8 cellular contexts compared by ENCODE assay signal in genomic region chr7:149196705-149197171, GRCh38. TPM values are rescaled to one million over a fixed set of nuclear protein-coding genes. Genes with fewer than 3 reads are reported as not detected.
A peak's percentile ranks its signal among the peaks of the same experiment; 100 is the strongest.
DNase-seq lines count a peak whose midpoint lies in the region; ATAC-seq and TF ChIP-seq lines count a peak whose summit lies in the region.

No MANE protein-coding gene starts in this region.

- H3K9me1 ChIP-seq in IMR-90 (ENCODE audit: insufficient read depth, low read length): 0 out of 2 replicates have a peak, but pooled peaks cover 6% of the 10 kb centered on the region

- CTCF ChIA-PET in IMR-90 (lab: Yijun Ruan, JAX): no interaction called here

- H2AK5ac ChIP-seq in IMR-90 (ENCODE audit: low read depth, low read length): peak overlapping the region; percentile 20

- H3K27ac ChIP-seq in IMR-90 (ENCODE audit: insufficient read depth, low read length) (peak overlapping the region; percentile 63), adrenal gland (peak overlapping the region in 3 of 5 donors; percentile 84 to 99 (median 89)), left lung (peak overlapping the region in 1 of 2 donors; percentile 92), thyroid gland (peak overlapping the region in 2 of 3 donors; percentile 60 to 70)

- in situ Hi-C loops in IMR-90 (cut with MboI; ENCODE audit: low sequenced_read_pairs): no loop called here

- H3K36me3 ChIP-seq in IMR-90 (ENCODE audit: control insufficient read depth, insufficient read depth, low read length) (peaks cover 27% of the 10 kb centered on the region), adrenal gland (replicated peaks in 1 of 2) (peaks cover 0 to 35% of the 10 kb centered on the region in 2 donors), left lung (peaks cover 0 to 39% of the 10 kb centered on the region in 2 donors), thyroid gland (peaks cover 20 to 32% of the 10 kb centered on the region in 2 donors)

- TF ChIP-seq CTCF in IMR-90 (conservative IDR thresholded peaks at IDR 0.05; ENCODE audit: low read depth, low read length): no peak
- TF ChIP-seq CTCF in adrenal gland (IDR thresholded peaks at IDR 0.05): no peak
- TF ChIP-seq CTCF in left lung (IDR thresholded peaks at IDR 0.05): no peak
- TF ChIP-seq CTCF in thyroid gland (IDR thresholded peaks at IDR 0.05): no peak

- peak; percentile 27; the same call in 1 of the 2 replicates for TF ChIP-seq POLR2A in IMR-90 (IDR thresholded peaks at IDR 0.05; ENCODE audit: low read depth, low read length)
- TF ChIP-seq POLR2A in adrenal gland (IDR thresholded peaks at IDR 0.05): peak in 1 of 2 donors; percentile 22
- TF ChIP-seq POLR2A in thyroid gland (IDR thresholded peaks at IDR 0.05): no peak

- peak overlapping the region; percentile 87; the same call in 1 of the 2 replicates for H3K23ac ChIP-seq in IMR-90 (ENCODE audit: low read depth, low read length)

- H3K27me3 ChIP-seq in IMR-90 (ENCODE audit: control insufficient read depth, insufficient read depth, low read length) (no peaks in the 10 kb centered on the region), adrenal gland (no peaks in the 10 kb centered on the region), left lung (no peaks in the 10 kb centered on the region), thyroid gland (no peaks in the 10 kb centered on the region)

- H3K14ac ChIP-seq in IMR-90 (replicated peaks; ENCODE audit: low read depth, low read length): peak overlapping the region; percentile 64

- H3K18ac ChIP-seq in IMR-90 (ENCODE audit: low read depth, low read length): no peak overlapping the region

- H3K4me1 ChIP-seq in IMR-90 (ENCODE audit: control insufficient read depth, insufficient read depth, low read length) (peaks cover 6% of the 10 kb centered on the region), adrenal gland (replicated peaks in 1 of 2) (peaks cover 9 to 22% of the 10 kb centered on the region in 2 donors), left lung (peaks cover 10 to 25% of the 10 kb centered on the region in 2 donors), thyroid gland (peaks cover 17 to 19% of the 10 kb centered on the region in 2 donors)

- peak overlapping the region; percentile 75 for H3K4me3 ChIP-seq in IMR-90 (ENCODE audit: insufficient read depth, low read depth, low read length)
- H3K4me3 ChIP-seq in adrenal gland: peak overlapping the region in 3 of 4 donors; percentile 35 to 98 (median 54)
- peak overlapping the region; percentile 76 to 86 for H3K4me3 ChIP-seq in left lung
- peak overlapping the region; percentile 14 to 54 (median 52) for H3K4me3 ChIP-seq in thyroid gland (replicated peaks in 1 of 3)

- H2BK15ac ChIP-seq in IMR-90 (ENCODE audit: low read depth, low read length): no peak overlapping the region

- peaks cover 17% of the 10 kb centered on the region for H4K20me1 ChIP-seq in IMR-90 (ENCODE audit: insufficient read depth, low read length)

- POLR2A ChIA-PET in IMR-90 (lab: Charles Lee; ENCODE audit: unreplicated experiment): no interaction called here

- peak; percentile 5 for DNase-seq in activated effector memory CD4-positive, alpha-beta T cell treated with Interleukin-2 at 50 U/mL for 16 hours
- no peak for DNase-seq in activated effector memory CD4-positive, alpha-beta T cell treated with anti-CD3 and anti-CD28 coated beads, Interleukin-2, amount 50 U/mL, for 16 hours
- no peak for DNase-seq in IMR-90
- DNase-seq in adrenal gland: peak in 3 of 7 donors; percentile 28 to 33 (median 32)
- DNase-seq in left lung: no peak
- peak; percentile 9 to 19 for DNase-seq in thyroid gland
- DNase-seq in NOMO-1 treated with DMSO at 0.1 percent for 48 hours (lab: John Stamatoyannopoulos, UW; ENCODE audit: unreplicated experiment): no peak

- peaks cover 12 to 45% of the 10 kb centered on the region in 2 experiments for H3K79me1 ChIP-seq in IMR-90 (ENCODE audit: low read depth in 1 of 2, low read length in 2 of 2)

- dilution Hi-C loops in IMR-90 (cut with HindIII; ENCODE audit: low sequenced_read_pairs, unreplicated experiment): no loop called here

- peak overlapping the region; percentile 87 for H2AK9ac ChIP-seq in IMR-90 (replicated peaks; ENCODE audit: low read depth, low read length, poor library complexity)

- peak; percentile 15; the same call in 1 of the 2 replicates for ATAC-seq in IMR-90 (ENCODE audit: low read depth)
- peak; percentile 16 for ATAC-seq in left lung
- ATAC-seq in HG02840 (IDR thresholded peaks at IDR 0.05; ENCODE audit: low FRiP score, unreplicated experiment): no peak

- WGBS in IMR-90 (ENCODE audit: extremely low coverage in 2 of 2, insufficient read length in 1 of 2), 2 experiments: no CpG with 5 or more reads among the region's 7 CpGs
- WGBS in adrenal gland, 4 donors: 6 to 18% (median 14%) methylated on average over 6 to 7 of the region's 7 CpGs
- WGBS in thyroid gland, 2 donors: 16 to 33% methylated on average over 4 to 5 of the region's 7 CpGs

- H3K9me3 ChIP-seq in IMR-90 (ENCODE audit: control insufficient read depth, insufficient read depth, low read length) (no peaks in the 10 kb centered on the region), adrenal gland (replicated peaks in 1 of 3) (no peaks in the 10 kb centered on the region), left lung (no peaks in the 10 kb centered on the region), thyroid gland (no peaks in the 10 kb centered on the region)

- no peak overlapping the region for H2BK120ac ChIP-seq in IMR-90 (ENCODE audit: low read depth, low read length)

- peak overlapping the region; percentile 89 for H3K9ac ChIP-seq in IMR-90 (ENCODE audit: low read depth, low read length)

- peak overlapping the region; percentile 61 for H2AFZ ChIP-seq in IMR-90 (replicated peaks; ENCODE audit: low read length, poor library complexity)

- no TSS peak for BruUV-seq in IMR-90 (replicated peaks; lab: Mats Ljungman, UMichigan)

- peak overlapping the region; percentile 77; the same call in 1 of the 2 replicates for H3K56ac ChIP-seq in IMR-90 (ENCODE audit: extremely low read depth, insufficient read depth, low read length)

- H4K8ac ChIP-seq in IMR-90 (ENCODE audit: low read depth in 2 of 2, low read length in 2 of 2): no peak overlapping the region; a peak in 2 of 4 replicates

- H3K4ac ChIP-seq in IMR-90 (ENCODE audit: low read depth, low read length): peak overlapping the region; percentile 77; the same call in 1 of the 2 replicates

- no peak overlapping the region for H4K5ac ChIP-seq in IMR-90 (ENCODE audit: low read depth, low read length)

- no peak overlapping the region for H2BK20ac ChIP-seq in IMR-90 (ENCODE audit: low read depth, low read length)

- peak overlapping the region; percentile 71 for H2BK5ac ChIP-seq in IMR-90 (ENCODE audit: low read depth, low read length, poor library complexity, severe bottlenecking)

- TF ChIP-seq RAD21 in IMR-90 (IDR thresholded peaks at IDR 0.05; ENCODE audit: low read length): no peak

- peak overlapping the region; percentile 92 for H3K4me2 ChIP-seq in IMR-90 (ENCODE audit: low read depth, low read length)

- intact Hi-C loops in IMR-90 (cut with micrococcal nuclease) (loop anchor here (5.0 kb wide), 1 partner anchor 36 kb away; no protein-coding TSS in a partner anchor), adrenal gland (cut with DNase I) (no loop called here), left lung (cut with DNase I) (no loop called here), thyroid gland (cut with DNase I) (no loop called here)

- H4K91ac ChIP-seq in IMR-90 (ENCODE audit: insufficient read depth, low read depth, low read length): no peak overlapping the region

TF ChIP-seq in IMR-90, 13 proteins besides CTCF, POLR2A, EP300 and RAD21 (continues in another document):
- TF ChIP-seq USF2 (IDR thresholded peaks at IDR 0.05; ENCODE audit: low read depth, low read length) (no peak), BHLHE40 (IDR thresholded peaks at IDR 0.05; ENCODE audit: low read depth, low read length) (no peak), RCOR1 (IDR thresholded peaks at IDR 0.05; ENCODE audit: insufficient replicate concordance, low read length) (no peak), RFX5 (IDR thresholded peaks at IDR 0.05; ENCODE audit: low read depth, low read length) (no peak), MXI1 (IDR thresholded peaks at IDR 0.05; ENCODE audit: borderline replicate concordance, low read depth, low read length) (no peak), NFE2L2 (IDR thresholded peaks at IDR 0.05; ENCODE audit: low read depth, low read length) (no peak), FOS (IDR thresholded peaks at IDR 0.05; ENCODE audit: low read depth, low read length) (no peak)

RNA-seq across cellular contexts. Expression of gene ZNF282, which starts 1.4 kb away (rescaled TPM):
- total RNA-seq in IMR-90 (2012; rRNA removed): 6.7 and 7.2 TPM in 2 replicates
- polyA plus RNA-seq in IMR-90 (2012; rRNA removed): 11.9 and 13.6 TPM in 2 replicates
- polyA plus RNA-seq in IMR-90 (2012; cell fraction: cytosol; rRNA removed): 7.9 and 11.3 TPM in 2 replicates
- polyA plus RNA-seq in IMR-90 (2012; cell fraction: nucleus; rRNA removed; ENCODE audit: low replicate concordance): 17.8 and 29.7 TPM in 2 replicates
- total RNA-seq in adrenal gland: 10 to 100 TPM; 13.6 to 33.8 (median 21.4) TPM
- 10 to 100 TPM in 2 of 3 donors, 1 to 10 TPM in 1; 3.6 to 15.1 (median 13.0) TPM for polyA plus RNA-seq in adrenal gland
- total RNA-seq in left lung: 10 to 100 TPM; 20.1 to 20.3 TPM
- 10 to 100 TPM; 13.8 to 28.5 (median 21.3) TPM for total RNA-seq in thyroid gland

RNA-seq across cellular contexts. Expression of gene ZNF212, which starts 42.7 kb away (rescaled TPM):
- total RNA-seq in IMR-90 (2012; rRNA removed): 3.8 and 4.2 TPM in 2 replicates
- 4.8 and 5.1 TPM in 2 replicates for polyA plus RNA-seq in IMR-90 (2012; rRNA removed)
- polyA plus RNA-seq in IMR-90 (2012; cell fraction: cytosol; rRNA removed): 3.3 and 3.8 TPM in 2 replicates
- 14.9 and 20.6 TPM in 2 replicates for polyA plus RNA-seq in IMR-90 (2012; cell fraction: nucleus; rRNA removed; ENCODE audit: low replicate concordance)
- total RNA-seq in adrenal gland: 10 to 100 TPM in 4 of 8 donors, 1 to 10 TPM in 4; 5.7 to 22.7 (median 10.4) TPM
- polyA plus RNA-seq in adrenal gland: 10 to 100 TPM in 2 of 3 donors, 1 to 10 TPM in 1; 5.5 to 14.5 (median 14.5) TPM
- total RNA-seq in left lung: 1 to 10 TPM; 7.4 to 9.0 TPM
- 10 to 100 TPM in 2 of 4 donors, 1 to 10 TPM in 2; 6.7 to 12.5 (median 9.7) TPM for total RNA-seq in thyroid gland

RNA-seq across cellular contexts. Expression of gene ZNF398, which starts 49.5 kb away (rescaled TPM):
- 7.9 and 9.2 TPM in 2 replicates for total RNA-seq in IMR-90 (2012; rRNA removed)
- 5.7 and 6.2 TPM in 2 replicates for polyA plus RNA-seq in IMR-90 (2012; rRNA removed)
- polyA plus RNA-seq in IMR-90 (2012; cell fraction: cytosol; rRNA removed): 2.6 and 4.4 TPM in 2 replicates
- 5.3 and 10.5 TPM in 2 replicates for polyA plus RNA-seq in IMR-90 (2012; cell fraction: nucleus; rRNA removed; ENCODE audit: low replicate concordance)
- total RNA-seq in adrenal gland: 10 to 100 TPM; 11.3 to 18.7 (median 14.7) TPM
- 1 to 10 TPM; 2.0 to 8.5 (median 3.6) TPM for polyA plus RNA-seq in adrenal gland
- total RNA-seq in left lung: 10 to 100 TPM; 11.2 to 13.7 TPM
- total RNA-seq in thyroid gland: 10 to 100 TPM; 19.6 to 29.9 (median 23.0) TPM

Comparison
In these comparisons a context has a peak if more than half of its experiments do, and no peak if none do; other contexts are left out.
1. DNase-seq: peak in activated effector memory CD4-positive, alpha-beta T cell treated with Interleukin-2 at 50 U/mL for 16 hours (single experiment) and thyroid gland (2 of 2); none in activated effector memory CD4-positive, alpha-beta T cell treated with anti-CD3 and anti-CD28 coated beads, Interleukin-2, amount 50 U/mL, for 16 hours (single experiment), IMR-90 (single experiment), left lung (0 of 2) and NOMO-1 treated with DMSO at 0.1 percent for 48 hours (single experiment).
2. Peak in every context shown above with its lines, with median percentiles within 50 percentile points of each other: H3K4me3 ChIP-seq.